Comparison of ENCODE assay signal across 1 cellular context in genomic region chr2:105789745-105790466, GRCh38.
TF ChIP-seq lines count a peak whose summit lies in the region.

No MANE protein-coding gene starts in this region.

TF ChIP-seq in SK-N-SH, 30 proteins besides CTCF, POLR2A, EP300 and RAD21 (continued from another document):
- no peak for TF ChIP-seq USF2 (IDR thresholded peaks at IDR 0.05; ENCODE audit: borderline replicate concordance, low read depth, low read length)
- no peak for TF ChIP-seq NRF1 (IDR thresholded peaks at IDR 0.05; ENCODE audit: low read depth, low read length)
- no peak for TF ChIP-seq FOXM1 (IDR thresholded peaks at IDR 0.05; ENCODE audit: low read depth)
- peak; percentile 56; the same call in 1 of the 2 replicates for TF ChIP-seq NFIC (IDR thresholded peaks at IDR 0.05; ENCODE audit: borderline replicate concordance)
- peak; percentile 39; the same call in 1 of the 2 replicates for TF ChIP-seq PBX3 (IDR thresholded peaks at IDR 0.05)
- peak; percentile 39; the same call in 1 of the 2 replicates for TF ChIP-seq FOSL2 (IDR thresholded peaks at IDR 0.05; ENCODE audit: borderline replicate concordance, low read depth)
- TF ChIP-seq FOXJ3 (CRISPR knock-in tag; IDR thresholded peaks at IDR 0.05), result no peak
- TF ChIP-seq RFX5 (IDR thresholded peaks at IDR 0.05; ENCODE audit: low read length), result no peak
- TF ChIP-seq REST (IDR thresholded peaks at IDR 0.05; ENCODE audit: low read depth, low read length), result no peak
- TF ChIP-seq EZH2phosphoT487 (IDR thresholded peaks at IDR 0.05; ENCODE audit: borderline replicate concordance, low read depth), result no peak
- TF ChIP-seq CHD2 (IDR thresholded peaks at IDR 0.05; ENCODE audit: low read length, partially characterized antibody), result no peak
